In the genomic region with DNA sequence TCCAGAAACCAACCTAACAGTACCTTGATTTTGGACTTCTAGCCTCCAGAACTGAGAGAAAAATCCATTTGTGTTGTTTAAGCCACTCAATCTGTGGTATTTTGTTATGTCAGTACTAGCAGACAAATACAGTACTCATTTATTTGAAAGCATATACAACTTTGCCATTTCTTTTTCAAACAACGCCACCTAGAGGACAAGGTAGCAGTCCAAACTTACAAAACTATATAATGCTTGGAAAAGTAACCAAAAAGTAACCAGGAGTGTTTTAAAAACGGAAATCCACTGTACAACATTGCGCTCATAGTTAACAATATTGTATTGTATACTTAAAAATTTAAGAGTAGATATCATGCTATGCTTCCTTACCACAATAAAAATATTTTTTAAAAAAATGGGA, we compare ENCODE assay signal across 9 cellular contexts. TPM values are rescaled to one million over a fixed set of nuclear protein-coding genes. Genes with fewer than 3 reads are reported as not detected.
DNase-seq lines count a peak whose midpoint lies in the region; ATAC-seq, FAIRE-seq and TF ChIP-seq lines count a peak whose summit lies in the region.
"Had no signal": no experiment of that assay in that cellular context is flagged by ENCODE, and none has a peak within 500 bp of the region (broad histone marks: within the 10 kb centered on the region; RNA-seq: fewer than 3 reads in every experiment).

No MANE protein-coding gene starts in this region.

- H3K4me1 ChIP-seq in keratinocyte (ENCODE audit: control insufficient read depth, extremely low read depth, insufficient read depth, low read length): no peaks in the 10 kb centered on the region

- 24 to 41% methylated on average over 3 of the region's 3 CpGs for WGBS in lower leg skin, 2 donors

- no peaks in the 10 kb centered on the region for H3K4me1 Mint-ChIP-seq in activated T-cell treated with anti-CD3 and anti-CD28 coated beads, Interleukin-2, amount 50 U/mL, for 24 hours (ENCODE audit: low read depth)
- H3K4me1 Mint-ChIP-seq in activated CD4-positive, alpha-beta memory T cell treated with anti-CD3 and anti-CD28 coated beads, Interleukin-2, amount 10 ng/mL, durations not matched to agents 7 days and 5 days: no peaks in the 10 kb centered on the region

- no peaks in the 10 kb centered on the region for H3K36me3 ChIP-seq in keratinocyte (ENCODE audit: control insufficient read depth in 2 of 2, extremely low read depth in 1 of 2, insufficient read depth in 2 of 2, low read length in 2 of 2)

- no peaks in the 10 kb centered on the region for H3K9me3 ChIP-seq in keratinocyte (ENCODE audit: control insufficient read depth, low read depth, low read length)

- no peaks in the 10 kb centered on the region for H3K27me3 ChIP-seq in keratinocyte (ENCODE audit: control insufficient read depth, extremely low read depth, insufficient read depth, low read length)

- no peaks in the 10 kb centered on the region for H3K36me3 Mint-ChIP-seq in activated T-cell treated with anti-CD3 and anti-CD28 coated beads, Interleukin-2, amount 50 U/mL, for 24 hours (ENCODE audit: low read depth)
- H3K36me3 Mint-ChIP-seq in activated CD4-positive, alpha-beta memory T cell treated with anti-CD3 and anti-CD28 coated beads, Interleukin-2, amount 10 ng/mL, durations not matched to agents 7 days and 5 days (ENCODE audit: low read depth): no peaks in the 10 kb centered on the region

- H3K4me3 Mint-ChIP-seq in activated T-cell treated with anti-CD3 and anti-CD28 coated beads, Interleukin-2, amount 50 U/mL, for 24 hours: no peak overlapping the region
- no peak overlapping the region for H3K4me3 Mint-ChIP-seq in activated CD4-positive, alpha-beta memory T cell treated with anti-CD3 and anti-CD28 coated beads, Interleukin-2, amount 10 ng/mL, durations not matched to agents 7 days and 5 days

- dilution Hi-C loops in keratinocyte (cut with MboI; ENCODE audit: extremely low pct_ligation_motif_present, low sequenced_read_pairs): loop anchor here (25.0 kb wide), 1 partner anchor 561 kb away; no protein-coding TSS in a partner anchor

- H2AFZ ChIP-seq in keratinocyte (ENCODE audit: control insufficient read depth, low read length): no peak overlapping the region

- H3K79me2 ChIP-seq in keratinocyte (ENCODE audit: control insufficient read depth, insufficient read depth, low read length): no peaks in the 10 kb centered on the region

- no peak overlapping the region for H3K4me2 ChIP-seq in keratinocyte (ENCODE audit: control insufficient read depth, extremely low read depth, insufficient read depth, low read depth, low read length)

- peaks cover 25% of the 10 kb centered on the region for H3K27me3 Mint-ChIP-seq in activated T-cell treated with anti-CD3 and anti-CD28 coated beads, Interleukin-2, amount 50 U/mL, for 24 hours
- no peaks in the 10 kb centered on the region for H3K27me3 Mint-ChIP-seq in activated CD4-positive, alpha-beta memory T cell treated with anti-CD3 and anti-CD28 coated beads, Interleukin-2, amount 10 ng/mL, durations not matched to agents 7 days and 5 days

- no peak for DNase-seq in AG09309 (ENCODE audit: low read depth)
- no peak for DNase-seq in keratinocyte (ENCODE audit: low read depth, low spot score)
- no peak for DNase-seq in NCI-H187 treated with DMSO at 0.1 percent for 48 hours (lab: John Stamatoyannopoulos, UW)
- no peak for DNase-seq in lower leg skin (ENCODE audit: low spot score in 2 of 2)
- no peak for DNase-seq in activated T-cell treated with anti-CD3 and anti-CD28 coated beads, Interleukin-2, amount 50 U/mL, for 24 hours
- DNase-seq in activated CD4-positive, alpha-beta memory T cell treated with anti-CD3 and anti-CD28 coated beads, Interleukin-2, amount 10 ng/mL, durations not matched to agents 7 days and 5 days: no peak
- DNase-seq: activated T-cell treated with anti-CD3 and anti-CD28 coated beads for 4 hours had no signal

- peak; percentile 42 for ATAC-seq in GM19351 (IDR thresholded peaks at IDR 0.05; ENCODE audit: unreplicated experiment)

- FAIRE-seq in TTC549 (lab: Jason Lieb, UNC) (peak; percentile 63), keratinocyte (lab: Jason Lieb, UNC) (no peak)

- CTCF ChIA-PET in activated CD4-positive, alpha-beta memory T cell treated with anti-CD3 and anti-CD28 coated beads, Interleukin-2, amount 10 ng/mL, durations not matched to agents 7 days and 5 days (lab: Charles Lee): no interaction called here

- H3K9me1 ChIP-seq in keratinocyte (ENCODE audit: control insufficient read depth, extremely low read depth, insufficient read depth, low read length): no peaks in the 10 kb centered on the region

- no peak overlapping the region for H3K9ac ChIP-seq in keratinocyte (ENCODE audit: control insufficient read depth, extremely low read depth, insufficient read depth, low read length)

- POLR2A ChIA-PET in activated CD4-positive, alpha-beta memory T cell treated with anti-CD3 and anti-CD28 coated beads, Interleukin-2, amount 10 ng/mL, durations not matched to agents 7 days and 5 days (lab: Charles Lee): no interaction called here

- no peak overlapping the region for H3K27ac Mint-ChIP-seq in activated T-cell treated with anti-CD3 and anti-CD28 coated beads, Interleukin-2, amount 50 U/mL, for 24 hours
- no peak overlapping the region for H3K27ac Mint-ChIP-seq in activated CD4-positive, alpha-beta memory T cell treated with anti-CD3 and anti-CD28 coated beads, Interleukin-2, amount 10 ng/mL, durations not matched to agents 7 days and 5 days

- H3K4me3 ChIP-seq in AG09309 (ENCODE audit: control insufficient read depth, low read depth, low read length) (no peak overlapping the region), keratinocyte (ENCODE audit: control insufficient read depth in 2 of 3, extremely low read depth in 1 of 3, insufficient read depth in 2 of 3, low read depth in 1 of 3, low read length in 3 of 3) (no peak overlapping the region), lower leg skin (ENCODE audit: low read depth, poor library complexity, severe bottlenecking) (no peak overlapping the region)

- no peak overlapping the region for H3K27ac ChIP-seq in keratinocyte (ENCODE audit: control insufficient read depth, insufficient read depth, low read length)

- TF ChIP-seq CTCF in AG09309 (IDR thresholded peaks at IDR 0.05; ENCODE audit: control insufficient read depth, insufficient read depth, low read depth, low read length, missing control alignments) (peak; percentile 58), keratinocyte (optimal IDR thresholded peaks at IDR 0.05 in 1 of 3, IDR thresholded peaks at IDR 0.05 in 1 of 3, conservative IDR thresholded peaks at IDR 0.05 in 1 of 3; ENCODE audit: extremely low read depth in 1 of 3, insufficient read depth in 2 of 3, low read length in 3 of 3) (peak in 2 of 3 experiments; percentile 36 to 56), lower leg skin (IDR thresholded peaks at IDR 0.05) (no peak)

- TF ChIP-seq POLR2A in lower leg skin (IDR thresholded peaks at IDR 0.05): no peak

- intact Hi-C loops in lower leg skin (cut with DNase I; ENCODE audit: low total_unique reads): loop anchor here (10.0 kb wide), 1 partner anchor 624 kb away; no protein-coding TSS in a partner anchor

- H4K20me1 ChIP-seq in keratinocyte (ENCODE audit: control insufficient read depth, extremely low read depth, insufficient read depth, low read length): no peaks in the 10 kb centered on the region

- H3K9me3 Mint-ChIP-seq in activated T-cell treated with anti-CD3 and anti-CD28 coated beads, Interleukin-2, amount 50 U/mL, for 24 hours: no peaks in the 10 kb centered on the region
- no peaks in the 10 kb centered on the region for H3K9me3 Mint-ChIP-seq in activated CD4-positive, alpha-beta memory T cell treated with anti-CD3 and anti-CD28 coated beads, Interleukin-2, amount 10 ng/mL, durations not matched to agents 7 days and 5 days

RNA-seq across cellular contexts. Expression of gene FGF13, which starts 37.0 kb away (rescaled TPM):
- 0.10 TPM in 1 of 3 replicates, not detected in the others for polyA plus RNA-seq in keratinocyte
- not detected for polyA plus RNA-seq in keratinocyte (2011; ENCODE audit: low read depth)
- polyA plus RNA-seq in keratinocyte (2011; cell fraction: cytosol; rRNA removed): not detected in 2 replicates
- not detected in 2 replicates for polyA plus RNA-seq in keratinocyte (2011; cell fraction: nucleus; rRNA removed)
- not detected in 2 replicates for polyA plus RNA-seq in keratinocyte (2012; ENCODE audit: low replicate concordance)
- polyA minus RNA-seq in keratinocyte: not detected in 3 replicates
- not detected for polyA minus RNA-seq in keratinocyte (2011; cell fraction: cytosol; rRNA and poly(A)+ RNA removed)
- polyA minus RNA-seq in keratinocyte (2011; cell fraction: nucleus; rRNA and poly(A)+ RNA removed): not detected in 2 replicates
- 1 to 10 TPM in 3 of 4 donors, under 1 TPM in 1; 0.30 to 4.2 (median 2.2) TPM for total RNA-seq in lower leg skin
- total RNA-seq in activated CD4-positive, alpha-beta memory T cell treated with anti-CD3 and anti-CD28 coated beads, Interleukin-2, amount 10 ng/mL, durations not matched to agents 7 days and 5 days: not detected

Comparison
In these comparisons a context has a peak if more than half of its experiments do, and no peak if none do; other contexts are left out.
1. CTCF ChIP-seq: peak in AG09309 (single experiment) and keratinocyte (2 of 3); none in lower leg skin (0 of 3).